14 cellular contexts compared by ENCODE assay signal in genomic region chr3:25155696-25156471, GRCh38.
DNase-seq lines count a peak whose midpoint lies in the region; ATAC-seq and TF ChIP-seq lines count a peak whose summit lies in the region.
"Had no signal": no experiment of that assay in that cellular context is flagged by ENCODE, and none has a peak within 500 bp of the region (broad histone marks: within the 10 kb centered on the region; RNA-seq: fewer than 3 reads in every experiment).

No MANE protein-coding gene starts in this region.

- H3K9me3 ChIP-seq in NT2/D1 (ENCODE audit: insufficient read depth, low read length) (no peaks in the 10 kb centered on the region), gastroesophageal sphincter (no peaks in the 10 kb centered on the region)

- no peak overlapping the region for H3K9ac ChIP-seq in NT2/D1 (ENCODE audit: insufficient read length, low read depth)
- H3K9ac ChIP-seq: parathyroid adenoma had no signal

- no peak for TF ChIP-seq EP300 in gastroesophageal sphincter (IDR thresholded peaks at IDR 0.05)

- TF ChIP-seq POLR2A in gastroesophageal sphincter (IDR thresholded peaks at IDR 0.05) = no peak

- ATAC-seq in gastroesophageal sphincter (no peak), GM21528 (IDR thresholded peaks at IDR 0.05; ENCODE audit: low FRiP score, unreplicated experiment) (no peak), HG03457 (IDR thresholded peaks at IDR 0.05; ENCODE audit: unreplicated experiment) (no peak), HG03460 (IDR thresholded peaks at IDR 0.05; ENCODE audit: unreplicated experiment) (no peak)

- no peak overlapping the region for H3K4me3 ChIP-seq in NT2/D1 (ENCODE audit: insufficient read length, low read depth)
- no peak overlapping the region for H3K4me3 ChIP-seq in gastroesophageal sphincter

- H3K4me1 ChIP-seq in NT2/D1 (ENCODE audit: insufficient read depth, insufficient read length) (no peaks in the 10 kb centered on the region), gastroesophageal sphincter (peaks cover 0 to 48% (median 8%) of the 10 kb centered on the region in 3 donors)
- H3K4me1 ChIP-seq: foreskin keratinocyte, parathyroid adenoma had no signal

- in situ Hi-C loops in ACHN (cut with HindIII; ENCODE audit: low pct_ligation_motif_present, low pct_unique_long_range_greater_than_20kb, low sequenced_read_pairs) = no loop called here

- DNase-seq in ACHN = peak; percentile 49
- peak; percentile 84 for DNase-seq in NT2/D1 (ENCODE audit: low read depth, low spot score)
- DNase-seq in myocyte (ENCODE audit: low read depth) = peak; percentile 47
- no peak for DNase-seq in NCI-H1694 treated with DMSO at 0.1 percent for 48 hours (lab: John Stamatoyannopoulos, UW)
- DNase-seq: activated naive CD8-positive, alpha-beta T cell treated with anti-CD3 and anti-CD28 coated beads, Interleukin-2, amount 10 ng/mL, durations not matched to agents 7 days and 5 days; NCI-H2081; stimulated activated CD8-positive, alpha-beta memory T cell treated with anti-CD3 and anti-CD28 coated beads, Interleukin-4, amount 100 ng/mL, for 48 hours had no signal

- 57 to 77% methylated on average over 4 of the region's 4 CpGs for WGBS in gastroesophageal sphincter (ENCODE audit: low coverage in 1 of 2), 2 donors

- no peak for TF ChIP-seq CTCF in gastroesophageal sphincter (IDR thresholded peaks at IDR 0.05)

- no peaks in the 10 kb centered on the region for H3K27me3 ChIP-seq in NT2/D1 (ENCODE audit: insufficient read depth, insufficient read length)
- no peaks in the 10 kb centered on the region for H3K27me3 ChIP-seq in gastroesophageal sphincter
- H3K27me3 ChIP-seq: foreskin keratinocyte had no signal

- peak overlapping the region; percentile 18 to 71 (median 64) for H3K27ac ChIP-seq in gastroesophageal sphincter
- H3K27ac ChIP-seq: foreskin keratinocyte, parathyroid adenoma, VCaP had no signal

- H3K36me3 ChIP-seq in NT2/D1 (ENCODE audit: insufficient read depth, insufficient read length, low read length) (no peaks in the 10 kb centered on the region), gastroesophageal sphincter (no peaks in the 10 kb centered on the region)
